ENCODE assay signal across 16 cellular contexts in the genomic region with DNA sequence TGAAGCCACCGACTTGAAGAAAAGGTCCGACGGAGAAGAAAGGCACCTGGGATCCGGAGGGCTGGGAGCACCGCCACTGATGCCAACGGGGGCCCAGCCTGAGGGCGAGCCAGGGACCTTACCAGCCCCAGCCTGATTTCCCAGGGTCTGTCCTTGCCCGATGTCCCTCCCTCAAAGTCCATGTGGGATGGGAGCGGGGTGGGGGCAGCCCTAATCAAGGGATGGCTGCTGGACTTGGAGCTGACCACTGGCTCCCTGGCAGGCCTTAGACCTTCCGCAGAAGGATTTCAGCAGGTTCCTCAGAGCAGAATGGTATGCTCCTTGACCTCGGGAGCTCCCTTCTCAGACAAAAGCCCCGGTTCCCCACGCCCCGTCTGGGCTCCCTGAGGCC.
DNase-seq lines count a peak whose midpoint lies in the region; ATAC-seq, FAIRE-seq and TF ChIP-seq lines count a peak whose summit lies in the region.
"Had no signal": no experiment of that assay in that cellular context is flagged by ENCODE, and none has a peak within 500 bp of the region (broad histone marks: within the 10 kb centered on the region; RNA-seq: fewer than 3 reads in every experiment).

No MANE protein-coding gene starts in this region.

- peaks cover 17 to 63% (median 43%) of the 10 kb centered on the region in 9 donors for H3K4me1 ChIP-seq in heart right ventricle
- peaks cover 81% of the 10 kb centered on the region for H3K4me1 ChIP-seq in OCI-LY7 (ENCODE audit: insufficient read depth, low read length, poor library complexity, severe bottlenecking)
- peaks cover 0 to 3% (median 2%) of the 10 kb centered on the region in 4 experiments; a peak in 2 of 7 replicates for H3K4me1 ChIP-seq in H1 (replicated peaks in 1 of 4; ENCODE audit: control insufficient read depth in 3 of 4, insufficient read depth in 4 of 4, low read length in 3 of 4)
- H3K4me1 ChIP-seq in upper lobe of left lung, result peaks cover 39 to 53% (median 44%) of the 10 kb centered on the region in 4 donors

- H3K18ac ChIP-seq in H1 (ENCODE audit: extremely low read depth, low read length), result no peak overlapping the region; the same call in 1 of the 2 replicates

- CTCF ChIA-PET in OCI-LY7 (lab: Charles Lee; ENCODE audit: unreplicated experiment) (interaction anchor here (0.6 to 4.5 kb wide), 2 partner anchors 13 to 102 kb away, joined by 3 to 30 read pairs; partner anchors contain the start of gene ZFP36L2), H1 (lab: Charles Lee; ENCODE audit: partially characterized antibody) (interaction anchor here (0.6 to 7.9 kb wide), 56 partner anchors 9 to 366 kb away, joined by 3 to 73 read pairs (median 4); partner anchors contain the start of gene ZFP36L2)

- H2AK5ac ChIP-seq in H1 (ENCODE audit: low read depth, low read length), result no peak overlapping the region

- TF ChIP-seq POLR2A in H1 (IDR thresholded peaks at IDR 0.05; ENCODE audit: control extremely low read depth in 1 of 2, low read depth in 2 of 2, low read length in 2 of 2) (no peak), upper lobe of left lung (IDR thresholded peaks at IDR 0.05) (no peak)

- H4K20me1 ChIP-seq in OCI-LY7 (ENCODE audit: insufficient read depth, low read length), result no peaks in the 10 kb centered on the region
- H4K20me1 ChIP-seq in H1 (replicated peaks in 1 of 2; ENCODE audit: control insufficient read depth in 1 of 2, insufficient read depth in 2 of 2, low read length in 2 of 2), result no peaks in the 10 kb centered on the region

- no peak overlapping the region for H2BK120ac ChIP-seq in H1 (replicated peaks; ENCODE audit: low read depth, low read length)

- H3K23me2 ChIP-seq in H1 (ENCODE audit: low read depth, low read length), result no peaks in the 10 kb centered on the region

- H2BK12ac ChIP-seq in H1 (ENCODE audit: low read depth, low read length), result no peak overlapping the region

- 0 out of 2 replicates have a peak overlapping the region, but pooled peaks have one; percentile 13 for H2BK5ac ChIP-seq in H1 (ENCODE audit: low read depth, low read length)

- no peak for TF ChIP-seq CTCF in heart right ventricle (IDR thresholded peaks at IDR 0.05)
- no peak for TF ChIP-seq CTCF in OCI-LY7 (conservative IDR thresholded peaks at IDR 0.05; ENCODE audit: low read length)
- TF ChIP-seq CTCF in H1 (IDR thresholded peaks at IDR 0.05; ENCODE audit: control extremely low read depth in 1 of 3, insufficient read depth in 1 of 3, low read depth in 1 of 3, low read length in 3 of 3), result no peak
- TF ChIP-seq CTCF in upper lobe of left lung (IDR thresholded peaks at IDR 0.05), result no peak

- H3K4me2 ChIP-seq in OCI-LY7 (ENCODE audit: low read length) (peak overlapping the region; percentile 68), H1 (ENCODE audit: insufficient read depth in 1 of 2, low read depth in 2 of 2, low read length in 2 of 2) (no peak overlapping the region)

- FAIRE-seq in H1 (lab: Jason Lieb, UNC), result no peak

- no peak overlapping the region for H3K14ac ChIP-seq in H1 (ENCODE audit: insufficient read length)

- no peak overlapping the region for H4K5ac ChIP-seq in H1 (ENCODE audit: insufficient read length, low read depth, low read length)

- peak overlapping the region; percentile 22 for H4K91ac ChIP-seq in H1 (replicated peaks; ENCODE audit: insufficient read length, low read length)

- H3K56ac ChIP-seq in H1 (replicated peaks; ENCODE audit: insufficient read length, low read depth, low read length), result no peak overlapping the region

- H3K9me3 ChIP-seq in heart right ventricle (no peaks in the 10 kb centered on the region), OCI-LY7 (ENCODE audit: low read length) (no peaks in the 10 kb centered on the region), H1 (ENCODE audit: insufficient read depth in 2 of 2, low read depth in 1 of 2, low read length in 1 of 2) (no peaks in the 10 kb centered on the region), upper lobe of left lung (no peaks in the 10 kb centered on the region)
- H3K9me3 ChIP-seq: BE2C, SJSA1 had no signal

- no peak overlapping the region for H4K8ac ChIP-seq in H1 (ENCODE audit: extremely low read depth, insufficient read depth, low read length)

- H3K23ac ChIP-seq in H1 (ENCODE audit: insufficient read length), result no peak overlapping the region

- H2AFZ ChIP-seq in OCI-LY7 (ENCODE audit: low read length), result no peak overlapping the region
- H2AFZ ChIP-seq in H1 (ENCODE audit: low read length), result no peak overlapping the region
- H2AFZ ChIP-seq: GM23248 had no signal

- peak overlapping the region in 2 of 10 donors; percentile 31 to 89 for H3K27ac ChIP-seq in heart right ventricle
- H3K27ac ChIP-seq in OCI-LY7 (ENCODE audit: low read depth, low read length, poor library complexity, severe bottlenecking), result no peak overlapping the region
- H3K27ac ChIP-seq in H1 (ENCODE audit: low read depth, low read length), result no peak overlapping the region
- peak overlapping the region in 3 of 4 donors; percentile 87 to 92 (median 88) for H3K27ac ChIP-seq in upper lobe of left lung
- H3K27ac ChIP-seq: 22Rv1, GM23248, SJSA1 had no signal

- H3K79me2 ChIP-seq in OCI-LY7 (ENCODE audit: insufficient read depth, low read depth, low read length) (no peaks in the 10 kb centered on the region), H1 (ENCODE audit: control insufficient read depth in 1 of 2, insufficient read depth in 2 of 2, low read length in 2 of 2) (no peaks in the 10 kb centered on the region)

- no peak overlapping the region for H2BK15ac ChIP-seq in H1 (ENCODE audit: low read length)

- H3K79me1 ChIP-seq in H1 (ENCODE audit: low read depth, low read length), result no peaks in the 10 kb centered on the region

- no peaks in the 10 kb centered on the region for H3K9me2 ChIP-seq in OCI-LY7 (ENCODE audit: insufficient read depth, low read length)

- H3K4ac ChIP-seq in H1 (replicated peaks; ENCODE audit: insufficient read length, low read depth, low read length), result no peak overlapping the region

- H3K36me3 ChIP-seq in heart right ventricle (no peaks in the 10 kb centered on the region), OCI-LY7 (ENCODE audit: insufficient read depth, low read length) (no peaks in the 10 kb centered on the region), H1 (ENCODE audit: control insufficient read depth in 2 of 4, insufficient read depth in 4 of 4, low read length in 3 of 4) (no peaks in the 10 kb centered on the region), upper lobe of left lung (no peaks in the 10 kb centered on the region)
- H3K36me3 ChIP-seq: BE2C, SJSA1 had no signal

- peak; percentile 69 for DNase-seq in Right ventricle myocardium inferior (ENCODE audit: missing footprints)
- DNase-seq in heart right ventricle, result no peak
- no peak for DNase-seq in OCI-LY7 (ENCODE audit: low spot score)
- DNase-seq in H1 (ENCODE audit: low read depth in 1 of 2, low spot score in 2 of 2), result no peak
- peak in 1 of 2 donors; percentile 54 for DNase-seq in upper lobe of left lung
- DNase-seq in activated effector memory CD4-positive, alpha-beta T cell treated with Interleukin-2 at 50 U/mL for 16 hours, result no peak
- no peak for DNase-seq in DMS153 treated with DMSO at 0.1 percent for 48 hours (lab: John Stamatoyannopoulos, UW; ENCODE audit: unreplicated experiment)
- no peak for DNase-seq in NCI-H128 (lab: John Stamatoyannopoulos, UW; ENCODE audit: unreplicated experiment)
- DNase-seq: NCI-H1105, NCI-H187, NCI-H446 had no signal

- WGBS in heart right ventricle, 2 donors, result 90 to 92% methylated on average over 14 of the region's 14 CpGs
- 85% methylated on average over 14 of the region's 14 CpGs; no CpG with 5 or more reads in 1 of the 2 experiments for WGBS in H1 (ENCODE audit: extremely low coverage in 1 of 2, insufficient coverage in 1 of 2, insufficient read length in 1 of 2, insufficient replicate concordance in 2 of 2, low coverage in 1 of 2, low lambda C conversion rate in 2 of 2, missing lambda C conversion rate in 1 of 2), 2 experiments
- WGBS in upper lobe of left lung, 2 donors, result 94 to 97% methylated on average over 11 to 13 of the region's 14 CpGs

- POLR2A ChIA-PET in OCI-LY7 (lab: Charles Lee), result interaction anchor here (0.5 to 1.4 kb wide), 4 partner anchors 92 to 428 kb away, joined by 3 to 4 read pairs (median 3); partner anchors contain the start of gene ZFP36L2
- POLR2A ChIA-PET in H1 (lab: Charles Lee; ENCODE audit: partially characterized antibody), result interaction anchor here (0.8 to 3.7 kb wide), 4 partner anchors 9 to 107 kb away, joined by 3 to 16 read pairs (median 5); partner anchors contain the start of gene ZFP36L2

- H3K9ac ChIP-seq in H1 (replicated peaks in 1 of 4; ENCODE audit: extremely low read depth in 1 of 4, low read depth in 3 of 4, low read length in 3 of 4), result no peak overlapping the region
- H3K9ac ChIP-seq: GM23248 had no signal

- H3K4me3 ChIP-seq in heart right ventricle (no peak overlapping the region), OCI-LY7 (ENCODE audit: low read depth, low read length, poor library complexity, severe bottlenecking) (no peak overlapping the region), H1 (ENCODE audit: extremely low read depth in 1 of 4, insufficient read depth in 2 of 4, low read depth in 3 of 4, low read length in 4 of 4) (no peak overlapping the region), upper lobe of left lung (no peak overlapping the region)
- H3K4me3 ChIP-seq: GM12878, GM23248, SJSA1 had no signal

- H2BK20ac ChIP-seq in H1 (ENCODE audit: low read length), result 0 out of 2 replicates have a peak overlapping the region, but pooled peaks have one; percentile 32

- TF ChIP-seq EP300 in H1 (IDR thresholded peaks at IDR 0.05; ENCODE audit: borderline replicate concordance in 1 of 2, low read depth in 2 of 2, low read length in 2 of 2), result no peak
- no peak for TF ChIP-seq EP300 in upper lobe of left lung (IDR thresholded peaks at IDR 0.05)

- no peak for TF ChIP-seq RAD21 in H1 (IDR thresholded peaks at IDR 0.05 in 1 of 2, conservative IDR thresholded peaks at IDR 0.05 in 1 of 2; ENCODE audit: low read depth in 2 of 2, low read length in 2 of 2)

- BruUV-seq in OCI-LY7 (replicated peaks; lab: Mats Ljungman, UMichigan), result no TSS peak

- ATAC-seq in Right ventricle myocardium inferior (no peak), heart right ventricle (no peak), upper lobe of left lung (ENCODE audit: low FRiP score in 2 of 2) (no peak)

- intact Hi-C loops in Right ventricle myocardium inferior (cut with DNase I), result loop anchor here (5.0 kb wide), 2 partner anchors 100 to 150 kb away; no protein-coding TSS in a partner anchor
- intact Hi-C loops in heart right ventricle (cut with DNase I), result loop anchor here in 5 of 10 donors (5.0 to 10.0 kb wide), 6 partner anchors 100 to 360 kb away; no protein-coding TSS in a partner anchor
- intact Hi-C loops in OCI-LY7 (cut with micrococcal nuclease; ENCODE audit: unreplicated experiment), result no loop called here

- no peaks in the 10 kb centered on the region for H3K27me3 ChIP-seq in heart right ventricle
- H3K27me3 ChIP-seq in H1 (replicated peaks in 1 of 4; ENCODE audit: control insufficient read depth in 3 of 4, extremely low read depth in 1 of 4, insufficient read depth in 3 of 4, low read length in 3 of 4), result no peaks in the 10 kb centered on the region
- H3K27me3 ChIP-seq in upper lobe of left lung, result no peaks in the 10 kb centered on the region
- H3K27me3 ChIP-seq: BE2C, SJSA1 had no signal

TF ChIP-seq in H1, 55 proteins besides CTCF, POLR2A, EP300 and RAD21:
- no peak for TF ChIP-seq EGR1 (IDR thresholded peaks at IDR 0.05; ENCODE audit: borderline replicate concordance, low read depth, low read length)

Comparison
In these comparisons a context has a peak if more than half of its experiments do, and no peak if none do; other contexts are left out.
1. H3K27ac ChIP-seq: peak in upper lobe of left lung (3 of 4); none in OCI-LY7 (single experiment) and H1 (single experiment).